ENCODE assay signal across 19 cellular contexts in genomic region chr1:226362346-226362745, GRCh38. TPM values are rescaled to one million over a fixed set of nuclear protein-coding genes. Genes with fewer than 3 reads are reported as not detected.
A peak's percentile ranks its signal among the peaks of the same experiment; 100 is the strongest.
DNase-seq lines count a peak whose midpoint lies in the region; ATAC-seq and TF ChIP-seq lines count a peak whose summit lies in the region.
"Had no signal": no experiment of that assay in that cellular context is flagged by ENCODE, and none has a peak within 500 bp of the region (broad histone marks: within the 10 kb centered on the region; RNA-seq: fewer than 3 reads in every experiment).

No MANE protein-coding gene starts in this region.

- no peak overlapping the region for H3K9ac ChIP-seq in OCI-LY1 (ENCODE audit: low read length)
- H3K9ac ChIP-seq: BLaER1 had no signal

- no peaks in the 10 kb centered on the region for H3K9me2 ChIP-seq in OCI-LY1 (ENCODE audit: low read depth, low read length)

- no peaks in the 10 kb centered on the region for H4K20me1 ChIP-seq in OCI-LY1 (ENCODE audit: insufficient read depth, low read length)

- POLR2A ChIA-PET in CD4-positive, alpha-beta T cell (lab: Charles Lee): no interaction called here

- no peak for TF ChIP-seq EP300 in transverse colon (IDR thresholded peaks at IDR 0.05; ENCODE audit: low read depth)

- H3F3A ChIP-seq in OCI-LY1 (ENCODE audit: insufficient read depth, low read length): no peaks in the 10 kb centered on the region

- in situ Hi-C loops in transverse colon (cut with MboI; ENCODE audit: low pct_ligation_motif_present in 1 of 4, low pct_unique_long_range_greater_than_20kb in 1 of 4, low sequenced_read_pairs in 3 of 4): no loop called here

- CTCF ChIA-PET in CD4-positive, alpha-beta T cell (lab: Charles Lee): no interaction called here

- H3K27ac ChIP-seq in cardiac muscle cell: peak overlapping the region; percentile 37
- H3K27ac ChIP-seq in right cardiac atrium (ENCODE audit: low read length): no peak overlapping the region
- H3K27ac ChIP-seq in OCI-LY1 (ENCODE audit: low read depth, low read length, poor library complexity, severe bottlenecking): peak overlapping the region; percentile 83
- H3K27ac ChIP-seq in transverse colon: no peak overlapping the region
- H3K27ac ChIP-seq in CD4-positive, alpha-beta T cell (ENCODE audit: low read depth, low read length): no peak overlapping the region
- H3K27ac ChIP-seq: BLaER1 had no signal

- H3K4me3 Mint-ChIP-seq in CD4-positive, alpha-beta T cell: no peak overlapping the region
- H3K4me3 Mint-ChIP-seq: CD14-positive monocyte; CD8-positive, alpha-beta T cell; H9 had no signal

- TF ChIP-seq CTCF in cardiac muscle cell (IDR thresholded peaks at IDR 0.05; ENCODE audit: low read depth, low read length): no peak
- TF ChIP-seq CTCF in OCI-LY1 (IDR thresholded peaks at IDR 0.05; ENCODE audit: low read length): no peak
- no peak for TF ChIP-seq CTCF in transverse colon (IDR thresholded peaks at IDR 0.05)
- TF ChIP-seq CTCF in CD4-positive, alpha-beta T cell (IDR thresholded peaks at IDR 0.05): no peak

- H3K27ac Mint-ChIP-seq in CD4-positive, alpha-beta T cell: no peak overlapping the region
- H3K27ac Mint-ChIP-seq: H9 had no signal

- H3K9me3 ChIP-seq in cardiac muscle cell (ENCODE audit: low read depth): no peaks in the 10 kb centered on the region
- no peaks in the 10 kb centered on the region for H3K9me3 ChIP-seq in right cardiac atrium (ENCODE audit: control insufficient read depth, low read length)
- H3K9me3 ChIP-seq in OCI-LY1 (ENCODE audit: low read length): no peaks in the 10 kb centered on the region
- H3K9me3 ChIP-seq in transverse colon: no peaks in the 10 kb centered on the region
- no peaks in the 10 kb centered on the region for H3K9me3 ChIP-seq in CD4-positive, alpha-beta T cell (ENCODE audit: control insufficient read depth, low read length)
- H3K9me3 ChIP-seq: BLaER1 had no signal

- intact Hi-C loops in right cardiac atrium (cut with DNase I): no loop called here
- intact Hi-C loops in transverse colon (cut with DNase I; ENCODE audit: low total_unique reads): no loop called here
- intact Hi-C loops in CD4-positive, alpha-beta T cell (cut with DNase I, micrococcal nuclease): no loop called here

- no peaks in the 10 kb centered on the region for H3K27me3 Mint-ChIP-seq in CD4-positive, alpha-beta T cell

- H3K4me3 ChIP-seq in cardiac muscle cell (no peak overlapping the region), right cardiac atrium (ENCODE audit: low read length) (no peak overlapping the region), OCI-LY1 (ENCODE audit: low read depth, low read length, poor library complexity, severe bottlenecking) (no peak overlapping the region), transverse colon (no peak overlapping the region)
- H3K4me3 ChIP-seq: BLaER1, GM12878 had no signal

- peaks cover 100% of the 10 kb centered on the region for H3K36me3 Mint-ChIP-seq in CD4-positive, alpha-beta T cell (ENCODE audit: low read depth)

- peaks cover 62% of the 10 kb centered on the region for H3K36me3 ChIP-seq in cardiac muscle cell
- peaks cover 98% of the 10 kb centered on the region for H3K36me3 ChIP-seq in OCI-LY1 (ENCODE audit: insufficient read depth, low read length)
- H3K36me3 ChIP-seq in transverse colon: peaks cover 0 to 61% (median 25%) of the 10 kb centered on the region in 4 donors

- H3K4me1 ChIP-seq in cardiac muscle cell (ENCODE audit: low read depth) (peaks cover 30% of the 10 kb centered on the region), right cardiac atrium (ENCODE audit: control insufficient read depth, insufficient read depth, low read length) (peaks cover 5% of the 10 kb centered on the region), OCI-LY1 (ENCODE audit: insufficient read depth, low read length, severe bottlenecking) (peaks cover 37% of the 10 kb centered on the region), transverse colon (no peaks in the 10 kb centered on the region)

- no peaks in the 10 kb centered on the region for H3K4me1 Mint-ChIP-seq in CD4-positive, alpha-beta T cell (ENCODE audit: low read depth)
- H3K4me1 Mint-ChIP-seq: CD14-positive monocyte, H9 had no signal

- no peak overlapping the region for H2AFZ ChIP-seq in OCI-LY1 (ENCODE audit: low read length)

- DNase-seq in cardiac muscle cell (ENCODE audit: low read depth in 1 of 2, low spot score in 1 of 2) (no peak), right cardiac atrium (no peak), left kidney (ENCODE audit: low read depth, low spot score) (peak; percentile 93), transverse colon (peak; percentile 25), HUDEP-2 (lab: John Stamatoyannopoulos, UW; ENCODE audit: unreplicated experiment in 76 of 76) (no peak)
- DNase-seq in CD4-positive, alpha-beta T cell: no peak
- DNase-seq in activated naive CD4-positive, alpha-beta T cell treated with Interleukin-2 at 50 U/mL for 16 hours: no peak
- DNase-seq: 8988T; Calu3; CD8-positive, alpha-beta T cell; DMS53; DND-41; EL; GOT3; H9 had no signal

- H3K79me2 ChIP-seq in OCI-LY1 (ENCODE audit: insufficient read depth, low read length): no peaks in the 10 kb centered on the region

- no peak for ATAC-seq in right cardiac atrium
- no peak for ATAC-seq in CD4-positive, alpha-beta T cell (ENCODE audit: poor library complexity)
- ATAC-seq: CD8-positive, alpha-beta T cell; GM12878 had no signal

- H3K4me2 ChIP-seq in OCI-LY1 (ENCODE audit: low read length): no peak overlapping the region
- H3K4me2 ChIP-seq: BLaER1 had no signal

- H3K9me3 Mint-ChIP-seq in CD4-positive, alpha-beta T cell: no peaks in the 10 kb centered on the region
- H3K9me3 Mint-ChIP-seq: CD14-positive monocyte; CD8-positive, alpha-beta T cell; H9 had no signal

- TF ChIP-seq POLR2A in transverse colon (IDR thresholded peaks at IDR 0.05): no peak

- 91% methylated on average over 6 of the region's 6 CpGs for WGBS in right cardiac atrium
- 80 to 100% methylated on average over 1 to 6 of the region's 6 CpGs for WGBS in transverse colon (ENCODE audit: low coverage in 1 of 2), 2 donors

- H3K27me3 ChIP-seq in cardiac muscle cell: no peaks in the 10 kb centered on the region
- H3K27me3 ChIP-seq in right cardiac atrium (ENCODE audit: control insufficient read depth, insufficient read depth): no peaks in the 10 kb centered on the region
- H3K27me3 ChIP-seq in OCI-LY1 (ENCODE audit: insufficient read depth, low read length): no peaks in the 10 kb centered on the region
- no peaks in the 10 kb centered on the region for H3K27me3 ChIP-seq in transverse colon
- no peaks in the 10 kb centered on the region for H3K27me3 ChIP-seq in CD4-positive, alpha-beta T cell (ENCODE audit: control insufficient read depth, insufficient read depth, low read length)
- H3K27me3 ChIP-seq: BLaER1 had no signal

RNA-seq across cellular contexts. Expression of gene PARP1, which starts 45.5 kb away (rescaled TPM):
- total RNA-seq in cardiac muscle cell: 293 and 373 TPM in 2 replicates
- 192 and 243 TPM in 2 replicates for polyA plus RNA-seq in cardiac muscle cell
- total RNA-seq in right cardiac atrium: 10 to 100 TPM; 50.2 to 61.6 (median 56.4) TPM
- 34.2 TPM for polyA plus RNA-seq in right cardiac atrium
- 10 to 100 TPM; 23.2 to 74.4 (median 38.0) TPM for total RNA-seq in transverse colon
- 10 to 100 TPM; 59.3 to 63.6 TPM for total RNA-seq in CD4-positive, alpha-beta T cell

RNA-seq across cellular contexts. Expression of gene LIN9, which starts 53.4 kb away (rescaled TPM):
- total RNA-seq in cardiac muscle cell: 11.3 and 12.6 TPM in 2 replicates
- 9.7 and 16.6 TPM in 2 replicates for polyA plus RNA-seq in cardiac muscle cell
- total RNA-seq in right cardiac atrium: 1 to 10 TPM; 5.0 to 9.9 (median 7.4) TPM
- 6.7 TPM for polyA plus RNA-seq in right cardiac atrium
- 1 to 10 TPM in 2 of 4 donors, under 1 TPM in 1, not detected in 1; 1.00 to 3.2 (median 2.3) TPM for total RNA-seq in transverse colon
- total RNA-seq in CD4-positive, alpha-beta T cell: 1 to 10 TPM; 1.3 to 1.5 TPM

Comparison
In these comparisons a context has a peak if more than half of its experiments do, and no peak if none do; other contexts are left out.
1. H3K27ac ChIP-seq: peak in cardiac muscle cell (single experiment) and OCI-LY1 (single experiment); none in right cardiac atrium (single experiment), transverse colon (0 of 4) and CD4-positive, alpha-beta T cell (single experiment).
2. DNase-seq: peak in left kidney (single experiment) and transverse colon (single experiment); none in cardiac muscle cell (0 of 2), right cardiac atrium (0 of 3), HUDEP-2 (0 of 76), CD4-positive, alpha-beta T cell (0 of 10) and activated naive CD4-positive, alpha-beta T cell treated with Interleukin-2 at 50 U/mL for 16 hours (single experiment).